Comparison of ENCODE assay signal across 12 cellular contexts in the genomic region with DNA sequence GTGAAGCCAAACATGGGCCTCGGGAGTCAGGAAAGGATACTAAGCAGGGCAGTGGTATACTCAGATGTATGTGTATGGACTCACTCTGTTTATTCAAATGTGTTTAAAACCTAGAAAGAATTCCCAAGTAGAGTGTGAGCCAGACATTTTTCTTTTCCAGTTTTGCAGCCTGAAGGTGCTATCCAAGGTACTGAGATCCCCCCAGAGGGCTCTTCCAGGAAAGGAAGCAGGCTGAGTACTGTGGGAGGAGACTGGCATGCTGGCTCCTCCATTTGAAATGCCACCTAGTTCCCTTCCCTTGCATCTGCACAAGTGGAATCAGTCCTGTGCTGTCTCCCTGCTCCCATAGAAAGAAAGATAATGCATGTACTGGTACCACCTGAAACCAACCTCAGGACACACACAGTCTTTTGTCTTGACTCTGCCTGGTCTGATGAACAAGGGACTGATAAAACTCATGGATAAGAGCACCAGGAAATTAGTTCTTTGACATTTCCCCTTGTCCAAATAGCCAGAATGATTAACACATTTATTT.
DNase-seq lines count a peak whose midpoint lies in the region; TF ChIP-seq lines count a peak whose summit lies in the region.
"Had no signal": no experiment of that assay in that cellular context is flagged by ENCODE, and none has a peak within 500 bp of the region (broad histone marks: within the 10 kb centered on the region; RNA-seq: fewer than 3 reads in every experiment).

No MANE protein-coding gene starts in this region.

- peaks cover 7% of the 10 kb centered on the region for H3K4me1 Mint-ChIP-seq in MCF 10A (ENCODE audit: insufficient read depth, unreplicated experiment)

- no peaks in the 10 kb centered on the region for H3K9me3 Mint-ChIP-seq in MCF 10A (ENCODE audit: unreplicated experiment)
- H3K9me3 Mint-ChIP-seq: T-cell had no signal

- H3K27me3 ChIP-seq in breast epithelium: no peaks in the 10 kb centered on the region
- H3K27me3 ChIP-seq: ovary had no signal

- POLR2A ChIA-PET in MCF 10A (lab: Yijun Ruan, JAX) (no interaction called here), RWPE1 (lab: Yijun Ruan, JAX; ENCODE audit: low non-redundant PET) (no interaction called here)

- peak; percentile 43 for DNase-seq in MCF 10A (ENCODE audit: unreplicated experiment)
- no peak for DNase-seq in breast epithelium (ENCODE audit: low spot score in 2 of 2)
- peak; percentile 68 for DNase-seq in RWPE1 (ENCODE audit: low spot score)
- DNase-seq in fibroblast of villous mesenchyme (ENCODE audit: low read depth): peak; percentile 18
- DNase-seq in ureter (ENCODE audit: low spot score): peak; percentile 15
- DNase-seq in stimulated activated CD4-positive, alpha-beta T cell treated with anti-CD3 and anti-CD28 coated beads, Interleukin-2, amount 100 ng/mL, for 48 hours: no peak
- DNase-seq in NCI-H1694 treated with DMSO at 0.1 percent for 48 hours (lab: John Stamatoyannopoulos, UW): no peak
- DNase-seq in activated CD4-positive, alpha-beta T cell treated with anti-CD3 and anti-CD28 coated beads for 1 hour: no peak
- DNase-seq: activated CD4-positive, CD25-positive, alpha-beta regulatory T cell treated with anti-CD3 and anti-CD28 coated beads, Interleukin-2, amount 50 U/mL, for 72 hours; activated T-cell treated with anti-CD3 and anti-CD28 coated beads for 4 hours; ovary; T-cell had no signal

- TF ChIP-seq POLR2A in breast epithelium (IDR thresholded peaks at IDR 0.05): no peak

- no peak overlapping the region for H3K4me3 Mint-ChIP-seq in MCF 10A (ENCODE audit: unreplicated experiment)
- H3K4me3 Mint-ChIP-seq: T-cell had no signal

- TF ChIP-seq CTCF in MCF 10A (IDR thresholded peaks at IDR 0.05; ENCODE audit: unreplicated experiment): no peak
- TF ChIP-seq CTCF in breast epithelium (IDR thresholded peaks at IDR 0.05): no peak
- no peak for TF ChIP-seq CTCF in RWPE1 (conservative IDR thresholded peaks at IDR 0.05; ENCODE audit: low read depth)
- TF ChIP-seq CTCF in fibroblast of villous mesenchyme (IDR thresholded peaks at IDR 0.05; ENCODE audit: insufficient read depth, low read depth, low read length): no peak

- no peak overlapping the region for H3K27ac Mint-ChIP-seq in MCF 10A (ENCODE audit: low read depth, unreplicated experiment)
- H3K27ac Mint-ChIP-seq: T-cell had no signal

- BruUV-seq in MCF 10A (replicated peaks; lab: Mats Ljungman, UMichigan): no TSS peak

- H3K36me3 Mint-ChIP-seq in MCF 10A (ENCODE audit: insufficient read depth, unreplicated experiment): no peaks in the 10 kb centered on the region
- H3K36me3 Mint-ChIP-seq: T-cell had no signal

- no peaks in the 10 kb centered on the region for H3K4me1 ChIP-seq in breast epithelium

- intact Hi-C loops in MCF 10A (cut with micrococcal nuclease) (no loop called here), breast epithelium (cut with DNase I; ENCODE audit: low total_unique reads) (no loop called here)

- no peaks in the 10 kb centered on the region for H3K36me3 ChIP-seq in breast epithelium
- H3K36me3 ChIP-seq: ovary had no signal

- H3K27ac ChIP-seq in breast epithelium (no peak overlapping the region), RWPE1 (no peak overlapping the region)
- H3K27ac ChIP-seq: ovary had no signal

- H3K4me3 ChIP-seq in breast epithelium: no peak overlapping the region
- no peak overlapping the region for H3K4me3 ChIP-seq in fibroblast of villous mesenchyme (ENCODE audit: low read depth, low read length)
- H3K4me3 ChIP-seq: ovary had no signal

- CTCF ChIA-PET in MCF 10A (lab: Yijun Ruan, JAX): interaction anchor here (0.6 to 10.2 kb wide), 3 partner anchors 13 to 209 kb away, joined by 3 to 80 read pairs (median 9); no protein-coding TSS in a partner anchor
- CTCF ChIA-PET in RWPE1 (lab: Yijun Ruan, JAX): interaction anchor here (0.7 kb wide), 1 partner anchor 688 kb away, joined by 3 read pairs; no protein-coding TSS in a partner anchor

- H3K27me3 Mint-ChIP-seq in MCF 10A (ENCODE audit: insufficient read depth, unreplicated experiment): peaks cover 57% of the 10 kb centered on the region

- H3K9me3 ChIP-seq in breast epithelium: no peaks in the 10 kb centered on the region
- H3K9me3 ChIP-seq: ovary had no signal

Comparison
In these comparisons a context has a peak if more than half of its experiments do, and no peak if none do; other contexts are left out.
1. DNase-seq: peak in MCF 10A (single experiment), RWPE1 (single experiment), fibroblast of villous mesenchyme (single experiment) and ureter (single experiment); none in breast epithelium (0 of 2), stimulated activated CD4-positive, alpha-beta T cell treated with anti-CD3 and anti-CD28 coated beads, Interleukin-2, amount 100 ng/mL, for 48 hours (0 of 2), NCI-H1694 treated with DMSO at 0.1 percent for 48 hours (single experiment) and activated CD4-positive, alpha-beta T cell treated with anti-CD3 and anti-CD28 coated beads for 1 hour (single experiment).